In the genomic region with DNA sequence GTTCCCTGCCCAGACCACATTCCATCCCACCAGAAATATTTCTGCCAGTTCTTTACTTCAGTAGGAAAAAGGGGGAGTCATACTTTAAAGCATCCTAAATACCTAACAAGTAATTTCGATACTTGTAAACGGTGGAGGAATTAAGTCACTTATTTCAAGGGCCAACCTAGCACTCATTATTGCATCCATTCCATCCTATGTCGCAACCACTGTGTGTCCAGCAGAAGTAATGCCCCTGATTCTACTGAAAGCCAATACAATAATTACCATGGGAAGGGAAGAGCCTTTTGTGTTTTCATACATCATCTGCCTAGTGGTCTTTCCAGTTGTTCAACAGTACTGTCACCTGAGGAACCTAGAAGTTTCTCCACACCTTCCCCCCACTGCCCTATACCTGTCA, we compare ENCODE assay signal across 26 cellular contexts. TPM values are rescaled to one million over a fixed set of nuclear protein-coding genes. Genes with fewer than 3 reads are reported as not detected.
"Had no signal": no experiment of that assay in that cellular context is flagged by ENCODE, and none has a peak within 500 bp of the region (broad histone marks: within the 10 kb centered on the region; RNA-seq: fewer than 3 reads in every experiment).

No MANE protein-coding gene starts in this region.

- H3K4me3 ChIP-seq: gastrocnemius medialis, lung, prostate gland, right atrium auricular region, skin epidermis, spleen, stomach, thyroid gland had no signal

- H3K36me3 Mint-ChIP-seq: natural killer cell had no signal

- H3K27ac Mint-ChIP-seq: endodermal cell, memory B cell, natural killer cell, type B pancreatic cell had no signal

- H3K36me3 ChIP-seq: prostate gland had no signal

- H3K27ac ChIP-seq: epithelial cell of prostate, gastrocnemius medialis, prostate gland, right atrium auricular region, spleen, stomach, thyroid gland had no signal

- H3K4me1 ChIP-seq: prostate gland had no signal

- H3K27me3 ChIP-seq: gastrocnemius medialis, right atrium auricular region, spleen, stomach, thyroid gland had no signal

- DNase-seq: effector CD8-positive, alpha-beta T cell; endodermal cell; foreskin fibroblast; gastrocnemius medialis; head of caudate nucleus; kidney; natural killer cell; spleen; stimulated activated CD8-positive, alpha-beta memory T cell treated with anti-CD3 and anti-CD28 coated beads, Interleukin-4, amount 100 ng/mL, for 48 hours; stimulated activated naive CD4-positive, alpha-beta T cell treated with Interleukin-2 at 50 U/mL for 16 hours; stomach; thyroid gland had no signal

- H3K9me3 ChIP-seq: gastrocnemius medialis, prostate gland, right atrium auricular region, spleen, stomach, thyroid gland had no signal

- ATAC-seq: esophagus mucosa, gastrocnemius medialis, left lobe of liver, natural killer cell had no signal

- H3K9me3 Mint-ChIP-seq: endodermal cell, memory B cell, natural killer cell, neural crest cell, type B pancreatic cell had no signal

- H3K27me3 Mint-ChIP-seq: memory B cell, type B pancreatic cell had no signal

- H3K4me3 Mint-ChIP-seq: endodermal cell, memory B cell, natural killer cell, neural crest cell, type B pancreatic cell had no signal

RNA-seq across cellular contexts. Expression of a gene that starts 33.3 kb away (rescaled TPM):
- total RNA-seq: cerebellum, gastrocnemius medialis, mononuclear cell, natural killer cell, prostate gland, stomach, subcutaneous adipose tissue had no signal
- polyA plus RNA-seq: urinary bladder had no signal
